26 cellular contexts compared by ENCODE assay signal in genomic region chr17:82187500-82187899, GRCh38.
"Had no signal": no experiment of that assay in that cellular context is flagged by ENCODE, and none has a peak within 500 bp of the region (broad histone marks: within the 10 kb centered on the region; RNA-seq: fewer than 3 reads in every experiment).

No MANE protein-coding gene starts in this region.

- H3K9me3 ChIP-seq: stomach, suprapubic skin, testis, thoracic aorta, thyroid gland, tibial artery, tibial nerve, transverse colon, upper lobe of left lung, upper lobe of right lung, uterus, vagina had no signal

- DNase-seq: stimulated activated CD4-positive, alpha-beta T cell treated with anti-CD3 and anti-CD28 coated beads, Interleukin-2, amount 100 ng/mL, for 48 hours; stimulated activated CD4-positive, alpha-beta T cell treated with anti-CD3 and anti-CD28 coated beads, Interleukin-4, amount 100 ng/mL, for 1 hour; stimulated activated CD4-positive, alpha-beta T cell treated with anti-CD3 and anti-CD28 coated beads, Interleukin-4, amount 100 ng/mL, for 24 hours; stimulated activated CD4-positive, alpha-beta T cell treated with anti-CD3 and anti-CD28 coated beads, Interleukin-4, amount 100 ng/mL, for 4 hours; stimulated activated CD8-positive, alpha-beta memory T cell treated with anti-CD3 and anti-CD28 coated beads, Interleukin-4, amount 100 ng/mL, for 48 hours; stimulated activated naive B cell treated with anti-CD40 and anti-IgM and Interleukin-4, amounts not matched to agents 10 μg/mL and 1 μg/mL and 100 μg/mL, for 72 hours; stimulated activated naive CD4-positive, alpha-beta T cell; stimulated activated naive CD8-positive, alpha-beta T cell treated with anti-CD3 and anti-CD28 coated beads, Interleukin-15, amount 100 ng/mL, for 72 hours; stimulated activated naive CD8-positive, alpha-beta T cell treated with anti-CD3 and anti-CD28 coated beads, Interleukin-15, Interleukin-2, amounts not matched to agents 100 U/mL and 50 U/mL, for 24 hours; stomach; substantia nigra; testis; thyroid gland; tibial artery; transverse colon; trophoblast cell; upper lobe of right lung; uterus had no signal

- H3K27ac ChIP-seq: stomach, suprapubic skin, testis, thoracic aorta, thyroid gland, tibial artery, tibial nerve, transverse colon, upper lobe of left lung, upper lobe of right lung, uterus, vagina had no signal

- H3K27me3 ChIP-seq: stomach, suprapubic skin, testis, thyroid gland, tibial artery, tibial nerve, transverse colon, upper lobe of left lung, upper lobe of right lung, uterus, vagina had no signal

- FAIRE-seq: urothelium cell line had no signal

- H3K4me3 ChIP-seq: stomach, suprapubic skin, testis, thoracic aorta, thyroid gland, tibial artery, tibial nerve, transverse colon, upper lobe of left lung, upper lobe of right lung, uterus, vagina had no signal

- ATAC-seq: stimulated activated effector memory CD8-positive, alpha-beta T cell treated with anti-CD3 and anti-CD28 coated beads, Interleukin-12 subunit alpha, Interleukin-12 subunit beta, amount 100 ng/mL, for 72 hours; stimulated activated memory B cell treated with anti-CD40 and anti-IgM and Interleukin-4, amounts not matched to agents 10 μg/mL and 1 μg/mL and 100 μg/mL, for 72 hours; stimulated activated naive B cell treated with anti-CD40 and anti-IgM and Interleukin-4, amounts not matched to agents 10 μg/mL and 1 μg/mL and 100 μg/mL, for 72 hours; stimulated activated naive CD8-positive, alpha-beta T cell treated with anti-CD3 and anti-CD28 coated beads, Interleukin-15, amount 100 ng/mL, for 72 hours; stimulated activated naive CD8-positive, alpha-beta T cell treated with anti-CD3 and anti-CD28 coated beads, Interleukin-15, Interleukin-2, amounts not matched to agents 100 U/mL and 50 U/mL, for 24 hours had no signal

- H3K36me3 ChIP-seq: uterus had no signal

- H3K4me1 ChIP-seq: stomach, suprapubic skin, testis, tibial artery, tibial nerve, upper lobe of left lung, upper lobe of right lung, uterus, vagina had no signal
